Comparison of ENCODE assay signal across 8 cellular contexts in genomic region chr10:45418859-45419672, GRCh38. TPM values are rescaled to one million over a fixed set of nuclear protein-coding genes. Genes with fewer than 3 reads are reported as not detected.
DNase-seq lines count a peak whose midpoint lies in the region; ATAC-seq and TF ChIP-seq lines count a peak whose summit lies in the region.

No MANE protein-coding gene starts in this region.

- peak; percentile 15 for TF ChIP-seq CTCF in liver (IDR thresholded peaks at IDR 0.05; ENCODE audit: low read depth, low read length, missing input control)

- H3K4me1 ChIP-seq in liver (ENCODE audit: control insufficient read depth in 4 of 4, insufficient read depth in 4 of 4, low read length in 3 of 4), result peaks cover 0 to 15% (median 10%) of the 10 kb centered on the region in 4 donors

- peak overlapping the region; percentile 29 to 57 (median 53) for H3K4me3 ChIP-seq in liver (ENCODE audit: low read depth in 1 of 3, low read length in 3 of 3)

- TF ChIP-seq RAD21 in liver (IDR thresholded peaks at IDR 0.05), result peak; percentile 49 to 57

- peaks cover 5% of the 10 kb centered on the region for H3K27me3 Mint-ChIP-seq in activated CD4-positive, alpha-beta T cell treated with anti-CD3 and anti-CD28 coated beads for 36 hours

- H3K27ac ChIP-seq in liver (ENCODE audit: low read depth in 1 of 2, low read length in 2 of 2), result peak overlapping the region; percentile 70 to 77

- no peaks in the 10 kb centered on the region for H3K36me3 Mint-ChIP-seq in activated CD4-positive, alpha-beta T cell treated with anti-CD3 and anti-CD28 coated beads for 36 hours (ENCODE audit: low read depth)

- POLR2A ChIA-PET in activated CD4-positive, alpha-beta T cell treated with anti-CD3 and anti-CD28 coated beads for 36 hours (lab: Charles Lee), result no interaction called here

- DNase-seq in AG20443 (ENCODE audit: low spot score) (peak; percentile 61), dermis blood vessel endothelial cell (peak; percentile 65), SKM-1 treated with dmso at 0.1 percent for 144 hours (lab: John Stamatoyannopoulos, UW; ENCODE audit: unreplicated experiment) (no peak)
- peak; percentile 61 for DNase-seq in activated CD4-positive, alpha-beta T cell treated with anti-CD3 and anti-CD28 coated beads for 36 hours
- peak in 2 of 3 donors; percentile 8 to 23 for DNase-seq in stimulated activated CD4-positive, alpha-beta T cell treated with anti-CD3 and anti-CD28 coated beads, TNF-alpha, amount 100 ng/mL, for 48 hours (ENCODE audit: low read depth in 3 of 3)

- 4% methylated on average over 60 of the region's 60 CpGs for WGBS in liver

- H3K9me3 Mint-ChIP-seq in activated CD4-positive, alpha-beta T cell treated with anti-CD3 and anti-CD28 coated beads for 36 hours (ENCODE audit: low read depth), result no peaks in the 10 kb centered on the region

- H3K27ac Mint-ChIP-seq in activated CD4-positive, alpha-beta T cell treated with anti-CD3 and anti-CD28 coated beads for 36 hours, result peak overlapping the region; percentile 86

- peaks cover 35% of the 10 kb centered on the region for H3K4me1 Mint-ChIP-seq in activated CD4-positive, alpha-beta T cell treated with anti-CD3 and anti-CD28 coated beads for 36 hours

- no peaks in the 10 kb centered on the region for H3K36me3 ChIP-seq in liver (ENCODE audit: control insufficient read depth in 4 of 4, insufficient read depth in 3 of 4, low read depth in 1 of 4, low read length in 3 of 4)

- intact Hi-C loops in activated CD4-positive, alpha-beta T cell treated with anti-CD3 and anti-CD28 coated beads for 36 hours (cut with DNase I, micrococcal nuclease), result loop anchor here in 1 of 2 experiments (5.0 kb wide), 1 partner anchor 253 kb away; the partner anchor contains the start of gene ZFAND4

- H3K9ac ChIP-seq in liver (ENCODE audit: low read depth in 1 of 2, low read length in 2 of 2), result peak overlapping the region; percentile 1 to 19

- H3K4me3 Mint-ChIP-seq in activated CD4-positive, alpha-beta T cell treated with anti-CD3 and anti-CD28 coated beads for 36 hours, result peak overlapping the region; percentile 81

- ATAC-seq in GM19025 (IDR thresholded peaks at IDR 0.05; ENCODE audit: low read depth, unreplicated experiment), result peak; percentile 59
- ATAC-seq in HG03354 (IDR thresholded peaks at IDR 0.05; ENCODE audit: poor library complexity, severe bottlenecking, unreplicated experiment), result peak; percentile 61
- peak; percentile 72 for ATAC-seq in activated CD4-positive, alpha-beta T cell treated with anti-CD3 and anti-CD28 coated beads for 36 hours

- CTCF ChIA-PET in activated CD4-positive, alpha-beta T cell treated with anti-CD3 and anti-CD28 coated beads for 36 hours (lab: Charles Lee), result no interaction called here

- H3K9me3 ChIP-seq in liver (ENCODE audit: control insufficient read depth in 4 of 4, low read length in 3 of 4), result no peaks in the 10 kb centered on the region

- no peaks in the 10 kb centered on the region for H3K27me3 ChIP-seq in liver (ENCODE audit: control insufficient read depth in 4 of 4, insufficient read depth in 4 of 4, low read length in 3 of 4)

TF ChIP-seq in liver, 16 proteins besides CTCF, POLR2A, EP300 and RAD21:
- TF ChIP-seq RXRA (IDR thresholded peaks at IDR 0.05) (no peak), YY1 (IDR thresholded peaks at IDR 0.05) (no peak), SP1 (IDR thresholded peaks at IDR 0.05) (no peak), EGR1 (IDR thresholded peaks at IDR 0.05; ENCODE audit: low read depth in 2 of 2) (no peak), FOXA2 (IDR thresholded peaks at IDR 0.05) (no peak)
- TF ChIP-seq, protein P1, sequence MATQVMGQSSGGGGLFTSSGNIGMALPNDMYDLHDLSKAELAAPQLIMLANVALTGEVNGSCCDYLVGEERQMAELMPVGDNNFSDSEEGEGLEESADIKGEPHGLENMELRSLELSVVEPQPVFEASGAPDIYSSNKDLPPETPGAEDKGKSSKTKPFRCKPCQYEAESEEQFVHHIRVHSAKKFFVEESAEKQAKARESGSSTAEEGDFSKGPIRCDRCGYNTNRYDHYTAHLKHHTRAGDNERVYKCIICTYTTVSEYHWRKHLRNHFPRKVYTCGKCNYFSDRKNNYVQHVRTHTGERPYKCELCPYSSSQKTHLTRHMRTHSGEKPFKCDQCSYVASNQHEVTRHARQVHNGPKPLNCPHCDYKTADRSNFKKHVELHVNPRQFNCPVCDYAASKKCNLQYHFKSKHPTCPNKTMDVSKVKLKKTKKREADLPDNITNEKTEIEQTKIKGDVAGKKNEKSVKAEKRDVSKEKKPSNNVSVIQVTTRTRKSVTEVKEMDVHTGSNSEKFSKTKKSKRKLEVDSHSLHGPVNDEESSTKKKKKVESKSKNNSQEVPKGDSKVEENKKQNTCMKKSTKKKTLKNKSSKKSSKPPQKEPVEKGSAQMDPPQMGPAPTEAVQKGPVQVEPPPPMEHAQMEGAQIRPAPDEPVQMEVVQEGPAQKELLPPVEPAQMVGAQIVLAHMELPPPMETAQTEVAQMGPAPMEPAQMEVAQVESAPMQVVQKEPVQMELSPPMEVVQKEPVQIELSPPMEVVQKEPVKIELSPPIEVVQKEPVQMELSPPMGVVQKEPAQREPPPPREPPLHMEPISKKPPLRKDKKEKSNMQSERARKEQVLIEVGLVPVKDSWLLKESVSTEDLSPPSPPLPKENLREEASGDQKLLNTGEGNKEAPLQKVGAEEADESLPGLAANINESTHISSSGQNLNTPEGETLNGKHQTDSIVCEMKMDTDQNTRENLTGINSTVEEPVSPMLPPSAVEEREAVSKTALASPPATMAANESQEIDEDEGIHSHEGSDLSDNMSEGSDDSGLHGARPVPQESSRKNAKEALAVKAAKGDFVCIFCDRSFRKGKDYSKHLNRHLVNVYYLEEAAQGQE (IDR thresholded peaks at IDR 0.05), result no peak
TF ChIP-seq in liver: peak in this region for 0.

RNA-seq across cellular contexts. Expression of gene ALOX5, which starts 45.0 kb away (rescaled TPM):
- total RNA-seq in activated CD4-positive, alpha-beta T cell treated with anti-CD3 and anti-CD28 coated beads for 36 hours, result under 1 TPM; 0.21 to 0.26 TPM
- total RNA-seq in dermis blood vessel endothelial cell, result 0.34 and 0.60 TPM in 2 replicates
- 10 to 100 TPM; 11.2 to 16.9 TPM for total RNA-seq in liver
- 1 to 10 TPM; 2.9 to 5.6 TPM for polyA plus RNA-seq in liver
